In the genomic region with DNA sequence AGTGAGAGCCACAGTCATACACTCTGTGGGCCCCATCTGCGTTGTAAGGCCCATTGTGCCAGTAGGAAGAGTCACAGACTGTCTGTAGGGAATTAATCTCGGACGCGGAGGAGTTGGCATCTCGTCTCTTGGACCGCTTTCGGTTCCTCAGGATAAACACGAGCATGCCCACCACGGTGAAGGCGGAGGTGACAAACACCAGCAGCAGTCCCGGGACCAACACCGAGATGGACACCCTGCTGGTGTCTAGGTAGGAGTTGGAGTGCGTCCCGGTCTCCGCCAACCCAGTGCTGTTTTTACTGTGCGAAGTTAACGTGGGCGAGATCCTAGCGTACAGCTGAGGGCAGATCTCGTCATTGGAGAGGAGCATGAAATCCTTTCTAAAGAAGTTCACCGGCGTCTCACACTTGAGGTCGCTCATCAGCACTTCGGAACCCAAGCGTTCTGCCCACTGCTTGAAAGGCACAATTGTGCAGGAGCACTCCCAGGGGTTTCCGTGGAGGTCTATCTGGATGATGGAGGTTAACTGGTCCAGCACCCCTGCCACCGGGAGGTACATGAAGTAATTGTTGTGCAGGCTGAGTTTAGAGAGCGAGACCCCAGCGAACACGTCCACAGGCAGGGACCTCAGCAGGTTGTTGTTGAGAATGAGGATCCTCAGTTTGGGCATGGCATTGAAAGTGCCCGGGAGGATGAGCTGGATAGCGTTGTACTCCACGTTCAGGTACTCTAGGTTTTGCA, we compare ENCODE assay signal across 12 cellular contexts. TPM values are rescaled to one million over a fixed set of nuclear protein-coding genes. Genes with fewer than 3 reads are reported as not detected.
DNase-seq lines count a peak whose midpoint lies in the region; ATAC-seq and TF ChIP-seq lines count a peak whose summit lies in the region.
"Had no signal": no experiment of that assay in that cellular context is flagged by ENCODE, and none has a peak within 500 bp of the region (broad histone marks: within the 10 kb centered on the region; RNA-seq: fewer than 3 reads in every experiment).

No MANE protein-coding gene starts in this region.

- CTCF ChIA-PET in T-cell (lab: Charles Lee): no interaction called here

- peaks cover 47% of the 10 kb centered on the region for H3K27me3 ChIP-seq in transverse colon

- TF ChIP-seq POLR2A in GM18505 (IDR thresholded peaks at IDR 0.05; ENCODE audit: borderline replicate concordance, extremely low read depth, insufficient read depth, insufficient read length) (no peak), transverse colon (IDR thresholded peaks at IDR 0.05) (no peak)

- no peak for TF ChIP-seq EP300 in transverse colon (IDR thresholded peaks at IDR 0.05; ENCODE audit: low read depth)

- intact Hi-C loops in transverse colon (cut with DNase I; ENCODE audit: low total_unique reads): no loop called here

- H3K4me3 Mint-ChIP-seq in T-cell: peak overlapping the region in 2 of 3 donors; percentile 28 to 63

- H3K4me1 Mint-ChIP-seq in T-cell: peaks cover 18 to 21% (median 21%) of the 10 kb centered on the region in 3 donors

- no peak overlapping the region for H3K27ac Mint-ChIP-seq in T-cell

- no peaks in the 10 kb centered on the region for H3K36me3 Mint-ChIP-seq in T-cell

- H3K4me3 ChIP-seq in AG09309 (ENCODE audit: control insufficient read depth, low read depth, low read length) (peak overlapping the region; percentile 72), transverse colon (no peak overlapping the region)

- H3K4me1 ChIP-seq in transverse colon: no peaks in the 10 kb centered on the region
- H3K4me1 ChIP-seq: Caco-2 had no signal

- H3K27me3 Mint-ChIP-seq in T-cell: peaks cover 45 to 58% of the 10 kb centered on the region in 2 donors

- no peak overlapping the region for H3K27ac ChIP-seq in transverse colon

- no peaks in the 10 kb centered on the region for H3K9me3 ChIP-seq in transverse colon
- H3K9me3 ChIP-seq: Caco-2 had no signal

- no peaks in the 10 kb centered on the region for H3K36me3 ChIP-seq in transverse colon

- peaks cover 0 to 5% (median 0%) of the 10 kb centered on the region in 3 donors for H3K9me3 Mint-ChIP-seq in T-cell

- DNase-seq in AG09309 (ENCODE audit: low read depth) (no peak), T-cell (no peak), fibroblast of gingiva (ENCODE audit: low read depth) (peak; percentile 1), nucleus accumbens (lab: John Stamatoyannopoulos, UW) (peak in 46 of 56 donors; percentile 3 to 83 (median 57)), GM19238 (ENCODE audit: insufficient read length, low spot score) (no peak), transverse colon (no peak)
- no peak for DNase-seq in stimulated activated CD4-positive, alpha-beta T cell treated with anti-CD3 and anti-CD28 coated beads, Interleukin-4, amount 100 ng/mL, for 1 hour
- DNase-seq: NCI-H1105 had no signal

- POLR2A ChIA-PET in T-cell (lab: Charles Lee): no interaction called here

- in situ Hi-C loops in transverse colon (cut with MboI; ENCODE audit: low pct_ligation_motif_present in 1 of 4, low pct_unique_long_range_greater_than_20kb in 1 of 4, low sequenced_read_pairs in 3 of 4): no loop called here

- TF ChIP-seq CTCF in AG09309 (IDR thresholded peaks at IDR 0.05; ENCODE audit: control insufficient read depth, insufficient read depth, low read depth, low read length, missing control alignments) (no peak), transverse colon (IDR thresholded peaks at IDR 0.05) (no peak)

- 43% methylated on average over 31 of the region's 33 CpGs; no CpG with 5 or more reads in 1 of the 2 donors for WGBS in transverse colon (ENCODE audit: low coverage in 1 of 2), 2 donors

- ATAC-seq in T-cell (replicated peaks in 1 of 4) (no peak), GM18505 (IDR thresholded peaks at IDR 0.05; ENCODE audit: unreplicated experiment) (no peak)

RNA-seq across cellular contexts. Expression of a gene that starts 2.7 kb away (rescaled TPM):
- total RNA-seq in T-cell (not detected), transverse colon (under 1 TPM in 1 of 4 donors, not detected in 3; 0.20 TPM)
- total RNA-seq: Caco-2, fibroblast of villous mesenchyme, subcutaneous adipose tissue had no signal

Comparison
In these comparisons a context has a peak if more than half of its experiments do, and no peak if none do; other contexts are left out.
1. DNase-seq: peak in fibroblast of gingiva (single experiment) and nucleus accumbens (46 of 56); none in AG09309 (single experiment), T-cell (0 of 34), GM19238 (single experiment), stimulated activated CD4-positive, alpha-beta T cell treated with anti-CD3 and anti-CD28 coated beads, Interleukin-4, amount 100 ng/mL, for 1 hour (single experiment) and transverse colon (single experiment).